Comparison of ENCODE assay signal across 2 cellular contexts in the genomic region with DNA sequence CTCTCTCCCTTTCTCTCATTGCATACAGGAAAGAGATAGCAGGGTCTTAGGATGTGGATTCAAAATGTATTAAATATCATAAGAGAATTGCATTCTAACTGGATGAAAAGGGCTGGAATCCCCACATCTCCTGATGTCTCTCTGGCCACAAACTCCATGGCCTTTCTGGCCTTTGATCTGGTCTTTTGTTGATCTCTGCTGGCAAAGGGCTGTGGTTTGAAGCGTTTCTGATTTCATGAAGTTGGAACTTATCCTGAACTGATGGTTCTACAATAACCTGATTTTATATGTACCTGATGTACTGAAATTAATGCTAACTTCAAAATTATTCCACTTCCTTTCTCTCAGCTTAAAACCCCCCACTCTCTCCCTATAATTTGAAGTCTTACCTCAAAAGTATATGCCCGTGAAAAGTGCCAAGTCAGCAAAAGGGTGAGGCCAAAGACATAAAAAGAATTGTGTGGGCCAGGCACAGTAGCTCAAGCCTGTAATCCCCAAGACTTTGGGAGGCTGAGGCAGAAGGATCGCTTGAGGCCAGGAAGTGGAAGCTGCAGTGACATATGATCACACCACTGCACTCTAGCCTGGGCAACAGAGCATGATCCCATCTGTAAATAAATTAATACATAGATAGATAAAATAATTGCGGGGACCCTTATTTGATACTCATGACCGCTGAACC.
TF ChIP-seq lines count a peak whose summit lies in the region.

No MANE protein-coding gene starts in this region.

TF ChIP-seq in A549, 52 proteins besides CTCF, POLR2A, EP300 and RAD21:
- TF ChIP-seq MAFK (IDR thresholded peaks at IDR 0.05; ENCODE audit: partially characterized antibody) (peak; percentile 98), FOSB (CRISPR knock-in tag; IDR thresholded peaks at IDR 0.05) (no peak)

TF ChIP-seq in GM12878, 131 proteins besides CTCF, POLR2A, EP300 and RAD21:
- TF ChIP-seq SMARCA5 (IDR thresholded peaks at IDR 0.05) (peak; percentile 57; the same call in 1 of the 2 replicates), IRF4 (IDR thresholded peaks at IDR 0.05; ENCODE audit: low read depth, low read length) (no peak), ZNF24 (IDR thresholded peaks at IDR 0.05) (no peak), CBFB (IDR thresholded peaks at IDR 0.05; ENCODE audit: low read depth) (no peak), ZSCAN29 (IDR thresholded peaks at IDR 0.05) (no peak)
- TF ChIP-seq, protein P1, sequence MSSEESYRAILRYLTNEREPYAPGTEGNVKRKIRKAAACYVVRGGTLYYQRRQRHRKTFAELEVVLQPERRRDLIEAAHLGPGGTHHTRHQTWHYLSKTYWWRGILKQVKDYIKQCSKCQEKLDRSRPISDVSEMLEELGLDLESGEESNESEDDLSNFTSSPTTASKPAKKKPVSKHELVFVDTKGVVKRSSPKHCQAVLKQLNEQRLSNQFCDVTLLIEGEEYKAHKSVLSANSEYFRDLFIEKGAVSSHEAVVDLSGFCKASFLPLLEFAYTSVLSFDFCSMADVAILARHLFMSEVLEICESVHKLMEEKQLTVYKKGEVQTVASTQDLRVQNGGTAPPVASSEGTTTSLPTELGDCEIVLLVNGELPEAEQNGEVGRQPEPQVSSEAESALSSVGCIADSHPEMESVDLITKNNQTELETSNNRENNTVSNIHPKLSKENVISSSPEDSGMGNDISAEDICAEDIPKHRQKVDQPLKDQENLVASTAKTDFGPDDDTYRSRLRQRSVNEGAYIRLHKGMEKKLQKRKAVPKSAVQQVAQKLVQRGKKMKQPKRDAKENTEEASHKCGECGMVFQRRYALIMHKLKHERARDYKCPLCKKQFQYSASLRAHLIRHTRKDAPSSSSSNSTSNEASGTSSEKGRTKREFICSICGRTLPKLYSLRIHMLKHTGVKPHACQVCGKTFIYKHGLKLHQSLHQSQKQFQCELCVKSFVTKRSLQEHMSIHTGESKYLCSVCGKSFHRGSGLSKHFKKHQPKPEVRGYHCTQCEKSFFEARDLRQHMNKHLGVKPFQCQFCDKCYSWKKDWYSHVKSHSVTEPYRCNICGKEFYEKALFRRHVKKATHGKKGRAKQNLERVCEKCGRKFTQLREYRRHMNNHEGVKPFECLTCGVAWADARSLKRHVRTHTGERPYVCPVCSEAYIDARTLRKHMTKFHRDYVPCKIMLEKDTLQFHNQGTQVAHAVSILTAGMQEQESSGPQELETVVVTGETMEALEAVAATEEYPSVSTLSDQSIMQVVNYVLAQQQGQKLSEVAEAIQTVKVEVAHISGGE (CRISPR knock-in tag; IDR thresholded peaks at IDR 0.05) = no peak
- TF ChIP-seq, protein P2, sequence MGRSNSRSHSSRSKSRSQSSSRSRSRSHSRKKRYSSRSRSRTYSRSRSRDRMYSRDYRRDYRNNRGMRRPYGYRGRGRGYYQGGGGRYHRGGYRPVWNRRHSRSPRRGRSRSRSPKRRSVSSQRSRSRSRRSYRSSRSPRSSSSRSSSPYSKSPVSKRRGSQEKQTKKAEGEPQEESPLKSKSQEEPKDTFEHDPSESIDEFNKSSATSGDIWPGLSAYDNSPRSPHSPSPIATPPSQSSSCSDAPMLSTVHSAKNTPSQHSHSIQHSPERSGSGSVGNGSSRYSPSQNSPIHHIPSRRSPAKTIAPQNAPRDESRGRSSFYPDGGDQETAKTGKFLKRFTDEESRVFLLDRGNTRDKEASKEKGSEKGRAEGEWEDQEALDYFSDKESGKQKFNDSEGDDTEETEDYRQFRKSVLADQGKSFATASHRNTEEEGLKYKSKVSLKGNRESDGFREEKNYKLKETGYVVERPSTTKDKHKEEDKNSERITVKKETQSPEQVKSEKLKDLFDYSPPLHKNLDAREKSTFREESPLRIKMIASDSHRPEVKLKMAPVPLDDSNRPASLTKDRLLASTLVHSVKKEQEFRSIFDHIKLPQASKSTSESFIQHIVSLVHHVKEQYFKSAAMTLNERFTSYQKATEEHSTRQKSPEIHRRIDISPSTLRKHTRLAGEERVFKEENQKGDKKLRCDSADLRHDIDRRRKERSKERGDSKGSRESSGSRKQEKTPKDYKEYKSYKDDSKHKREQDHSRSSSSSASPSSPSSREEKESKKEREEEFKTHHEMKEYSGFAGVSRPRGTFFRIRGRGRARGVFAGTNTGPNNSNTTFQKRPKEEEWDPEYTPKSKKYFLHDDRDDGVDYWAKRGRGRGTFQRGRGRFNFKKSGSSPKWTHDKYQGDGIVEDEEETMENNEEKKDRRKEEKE (IDR thresholded peaks at IDR 0.05) = no peak
